Comparison of ENCODE assay signal across 2 cellular contexts in genomic region chr7:5523712-5524561, GRCh38.
TF ChIP-seq lines count a peak whose summit lies in the region.

No MANE protein-coding gene starts in this region.

TF ChIP-seq in IMR-90, 13 proteins besides CTCF, POLR2A, EP300 and RAD21:
- TF ChIP-seq BHLHE40 (IDR thresholded peaks at IDR 0.05; ENCODE audit: low read depth, low read length): peak; percentile 31; the same call in 1 of the 2 replicates
- TF ChIP-seq MAZ (IDR thresholded peaks at IDR 0.05; ENCODE audit: borderline replicate concordance, low read depth, low read length): peak; percentile 10; the same call in 1 of the 2 replicates

TF ChIP-seq in neural cell, 6 proteins besides CTCF, POLR2A, EP300 and RAD21:
- TF ChIP-seq REST (IDR thresholded peaks at IDR 0.05; ENCODE audit: borderline replicate concordance): peak; percentile 18
- peak; percentile 1 for TF ChIP-seq POLR2AphosphoS5 (IDR thresholded peaks at IDR 0.05)
